In genomic region chr4:133146192-133146573, GRCh38 we compare ENCODE assay signal across 8 cellular contexts. TPM values are rescaled to one million over a fixed set of nuclear protein-coding genes. Genes with fewer than 3 reads are reported as not detected.
DNase-seq lines count a peak whose midpoint lies in the region; ATAC-seq, FAIRE-seq and TF ChIP-seq lines count a peak whose summit lies in the region.

No MANE protein-coding gene starts in this region.

- no peak for DNase-seq in left ventricle myocardium inferior
- DNase-seq in heart left ventricle: no peak
- DNase-seq in lower lobe of right lung: no peak
- DNase-seq in upper lobe of right lung: no peak
- DNase-seq in NCI-H2171 treated with DMSO at 0.1 percent for 48 hours (lab: John Stamatoyannopoulos, UW): no peak
- no peak for DNase-seq in 8988T
- DNase-seq in RCC 7860 (ENCODE audit: low spot score): no peak

- TF ChIP-seq CTCF in left ventricle myocardium inferior (IDR thresholded peaks at IDR 0.05; ENCODE audit: borderline replicate concordance) (no peak), heart left ventricle (IDR thresholded peaks at IDR 0.05) (no peak), brain (conservative IDR thresholded peaks at IDR 0.05) (no peak), lower lobe of right lung (IDR thresholded peaks at IDR 0.05) (no peak), upper lobe of right lung (IDR thresholded peaks at IDR 0.05) (no peak)

- H3K4me1 ChIP-seq in left ventricle myocardium inferior (peaks cover 50% of the 10 kb centered on the region), heart left ventricle (peaks cover 0 to 52% (median 26%) of the 10 kb centered on the region in 12 donors), lower lobe of right lung (peaks cover 47% of the 10 kb centered on the region), upper lobe of right lung (peaks cover 42% of the 10 kb centered on the region)

- no peak for FAIRE-seq in RCC 7860 (lab: Jason Lieb, UNC)

- peaks cover 47% of the 10 kb centered on the region for H3K27me3 Mint-ChIP-seq in brain

- no peak for ATAC-seq in heart left ventricle
- no peak for ATAC-seq in lower lobe of right lung
- no peak for ATAC-seq in upper lobe of right lung

- no peaks in the 10 kb centered on the region for H3K36me3 Mint-ChIP-seq in brain

- no peaks in the 10 kb centered on the region for H3K9me3 Mint-ChIP-seq in brain

- H3K27me3 ChIP-seq in left ventricle myocardium inferior (ENCODE audit: low read depth) (peaks cover 84% of the 10 kb centered on the region), heart left ventricle (peaks cover 12 to 73% (median 37%) of the 10 kb centered on the region in 9 donors), lower lobe of right lung (ENCODE audit: low read depth) (peaks cover 45% of the 10 kb centered on the region), upper lobe of right lung (peaks cover 74% of the 10 kb centered on the region)

- peak overlapping the region in 4 of 5 experiments; percentile 0 to 86 (median 80) for H3K27ac Mint-ChIP-seq in brain

- TF ChIP-seq POLR2A in heart left ventricle (IDR thresholded peaks at IDR 0.05): no peak

- intact Hi-C loops in left ventricle myocardium inferior (cut with micrococcal nuclease) (no loop called here), heart left ventricle (cut with DNase I) (no loop called here), lower lobe of right lung (cut with DNase I) (no loop called here), upper lobe of right lung (cut with DNase I) (no loop called here)

- H3K36me3 ChIP-seq in left ventricle myocardium inferior (no peaks in the 10 kb centered on the region), heart left ventricle (no peaks in the 10 kb centered on the region), lower lobe of right lung (no peaks in the 10 kb centered on the region), upper lobe of right lung (no peaks in the 10 kb centered on the region)

- H3K27ac ChIP-seq in left ventricle myocardium inferior (replicated peaks) (no peak overlapping the region), heart left ventricle (no peak overlapping the region), lower lobe of right lung (no peak overlapping the region), upper lobe of right lung (no peak overlapping the region)

- H3K4me1 Mint-ChIP-seq in brain: peaks cover 32% of the 10 kb centered on the region

- WGBS in heart left ventricle, 4 donors: 2 to 7% (median 4%) methylated on average over 6 of the region's 6 CpGs

- peak overlapping the region; percentile 62 for H3K4me3 ChIP-seq in left ventricle myocardium inferior
- H3K4me3 ChIP-seq in heart left ventricle: peak overlapping the region in 5 of 12 donors; percentile 45 to 60 (median 46)
- peak overlapping the region; percentile 45 for H3K4me3 ChIP-seq in lower lobe of right lung
- peak overlapping the region; percentile 20 for H3K4me3 ChIP-seq in upper lobe of right lung

- no peaks in the 10 kb centered on the region for H3K9me3 ChIP-seq in left ventricle myocardium inferior (replicated peaks)
- no peaks in the 10 kb centered on the region for H3K9me3 ChIP-seq in heart left ventricle
- no peaks in the 10 kb centered on the region for H3K9me3 ChIP-seq in lower lobe of right lung
- H3K9me3 ChIP-seq in upper lobe of right lung: no peaks in the 10 kb centered on the region

- peak overlapping the region; percentile 89 to 94 (median 93) for H3K4me3 Mint-ChIP-seq in brain

RNA-seq across cellular contexts. Expression of gene PCDH10, which starts 2.9 kb away (rescaled TPM):
- total RNA-seq in left ventricle myocardium inferior: 0.14 TPM
- total RNA-seq in heart left ventricle: under 1 TPM in 7 of 9 donors, not detected in 2; 0.04 to 0.48 (median 0.07) TPM
- polyA plus RNA-seq in heart left ventricle: under 1 TPM; under 0.01 to 0.01 TPM
- polyA plus RNA-seq in brain (ENCODE audit: insufficient read depth, low read depth, low replicate concordance): 9.5 TPM
- 0.71 TPM for total RNA-seq in lower lobe of right lung
- total RNA-seq in upper lobe of right lung: 0.41 TPM
